ENCODE assay signal across 8 cellular contexts in the genomic region with DNA sequence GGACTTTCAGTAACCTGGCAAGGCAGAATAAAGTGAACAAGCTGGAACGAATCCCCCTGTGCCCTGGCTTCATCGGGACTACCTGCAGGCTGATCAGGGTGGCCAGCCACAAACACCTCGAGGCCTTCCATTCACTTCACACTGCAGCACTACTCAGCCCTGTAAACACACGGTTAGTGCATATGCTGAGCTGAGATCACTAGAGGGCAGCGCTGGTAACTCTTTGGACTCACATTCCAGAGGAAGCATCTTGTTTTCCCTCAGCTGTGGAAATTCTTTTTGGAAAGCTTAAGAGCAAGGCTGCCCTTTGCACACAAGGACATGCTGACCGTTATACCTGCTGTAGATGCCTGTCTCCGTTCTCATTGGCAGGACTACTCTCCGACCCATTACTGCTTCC. TPM values are rescaled to one million over a fixed set of nuclear protein-coding genes. Genes with fewer than 3 reads are reported as not detected.
DNase-seq lines count a peak whose midpoint lies in the region; ATAC-seq and TF ChIP-seq lines count a peak whose summit lies in the region.

No MANE protein-coding gene starts in this region.

- no peaks in the 10 kb centered on the region for H3K23me2 ChIP-seq in H9 (ENCODE audit: insufficient read length, low read depth, low read length, poor library complexity, severe bottlenecking)

- H2AFZ ChIP-seq in H9 (ENCODE audit: low read length), result no peak overlapping the region
- no peak overlapping the region for H2AFZ ChIP-seq in OCI-LY1 (ENCODE audit: low read length)
- H2AFZ ChIP-seq in neuronal stem cell (ENCODE audit: low read length), result no peak overlapping the region

- no peaks in the 10 kb centered on the region for H3K79me2 ChIP-seq in H9 (ENCODE audit: insufficient read depth, low read length)
- H3K79me2 ChIP-seq in OCI-LY1 (ENCODE audit: insufficient read depth, low read length), result no peaks in the 10 kb centered on the region

- H3K27me3 Mint-ChIP-seq in CD8-positive, alpha-beta T cell (ENCODE audit: low read depth), result no peaks in the 10 kb centered on the region
- no peaks in the 10 kb centered on the region for H3K27me3 Mint-ChIP-seq in H9 (ENCODE audit: low read depth)
- no peaks in the 10 kb centered on the region for H3K27me3 Mint-ChIP-seq in endodermal cell (ENCODE audit: insufficient read depth)
- no peaks in the 10 kb centered on the region for H3K27me3 Mint-ChIP-seq in CD8-positive, alpha-beta memory T cell

- H4K20me1 ChIP-seq in H9 (ENCODE audit: control insufficient read depth, insufficient read depth, insufficient read length) (no peaks in the 10 kb centered on the region), OCI-LY1 (ENCODE audit: insufficient read depth, low read length) (no peaks in the 10 kb centered on the region)

- peak overlapping the region; percentile 62 for H3K27ac Mint-ChIP-seq in CD8-positive, alpha-beta T cell
- peak overlapping the region; percentile 3 to 66 (median 24); a peak in 5 of 7 replicates for H3K27ac Mint-ChIP-seq in H9
- peak overlapping the region; percentile 75 for H3K27ac Mint-ChIP-seq in endodermal cell
- H3K27ac Mint-ChIP-seq in CD8-positive, alpha-beta memory T cell, result peak overlapping the region in 3 of 8 donors; percentile 19 to 26 (median 26)

- no peak overlapping the region for H3T11ph ChIP-seq in H9 (ENCODE audit: low read length)

- H4K5ac ChIP-seq in H9 (ENCODE audit: insufficient read length, low read depth, low read length), result no peak overlapping the region

- H2BK5ac ChIP-seq in H9 (ENCODE audit: insufficient read length, low read length), result no peak overlapping the region
- H2BK5ac ChIP-seq in neuronal stem cell (ENCODE audit: low read length), result no peak overlapping the region

- peaks cover 39% of the 10 kb centered on the region for H3K36me3 ChIP-seq in CD8-positive, alpha-beta T cell (ENCODE audit: insufficient read depth, low read length)
- peaks cover 83% of the 10 kb centered on the region for H3K36me3 ChIP-seq in OCI-LY1 (ENCODE audit: insufficient read depth, low read length)
- H3K36me3 ChIP-seq in endodermal cell (ENCODE audit: control insufficient read depth, insufficient read depth, low read length), result peaks cover 96% of the 10 kb centered on the region
- H3K36me3 ChIP-seq in neuronal stem cell (replicated peaks in 1 of 2; ENCODE audit: control insufficient read depth in 2 of 2, insufficient read depth in 2 of 2, low read length in 2 of 2), result peaks cover 47 to 98% of the 10 kb centered on the region in 2 donors
- peaks cover 49% of the 10 kb centered on the region for H3K36me3 ChIP-seq in CD8-positive, alpha-beta memory T cell (ENCODE audit: insufficient read depth, low read length)

- H3K27ac ChIP-seq in CD8-positive, alpha-beta T cell (ENCODE audit: low read depth, low read length), result no peak overlapping the region
- no peak overlapping the region for H3K27ac ChIP-seq in H9 (ENCODE audit: insufficient read length, low read depth, low read length)
- no peak overlapping the region for H3K27ac ChIP-seq in OCI-LY1 (ENCODE audit: low read depth, low read length, poor library complexity, severe bottlenecking)
- H3K27ac ChIP-seq in endodermal cell (ENCODE audit: low read depth, low read length), result no peak overlapping the region
- H3K27ac ChIP-seq in neuronal stem cell (replicated peaks; ENCODE audit: low read length), result no peak overlapping the region
- no peak overlapping the region for H3K27ac ChIP-seq in CD8-positive, alpha-beta memory T cell (ENCODE audit: low read depth, low read length)

- no peak for ATAC-seq in CD8-positive, alpha-beta T cell
- ATAC-seq in HG03045 (IDR thresholded peaks at IDR 0.05; ENCODE audit: unreplicated experiment) (no peak), HG03571 (IDR thresholded peaks at IDR 0.05; ENCODE audit: unreplicated experiment) (no peak)

- H3K4me3 Mint-ChIP-seq in CD8-positive, alpha-beta T cell, result no peak overlapping the region
- H3K4me3 Mint-ChIP-seq in H9 (no peak overlapping the region), endodermal cell (no peak overlapping the region)
- no peak overlapping the region for H3K4me3 Mint-ChIP-seq in CD8-positive, alpha-beta memory T cell

- DNase-seq in CD8-positive, alpha-beta T cell, result no peak
- peak; percentile 78 for DNase-seq in H9
- peak; percentile 87 for DNase-seq in endodermal cell
- DNase-seq in neuronal stem cell (ENCODE audit: low spot score), result peak; percentile 43
- no peak for DNase-seq in CD8-positive, alpha-beta memory T cell

- H2BK15ac ChIP-seq in H9 (ENCODE audit: low read depth, low read length), result no peak overlapping the region
- no peak overlapping the region for H2BK15ac ChIP-seq in neuronal stem cell (ENCODE audit: low read length)

- H3K23ac ChIP-seq in H9 (ENCODE audit: insufficient read length, low read depth, low read length) (no peak overlapping the region), neuronal stem cell (ENCODE audit: low read depth, low read length, poor library complexity) (no peak overlapping the region)

- no peak overlapping the region for H2BK12ac ChIP-seq in H9 (ENCODE audit: insufficient read length, low read depth, low read length)
- no peak overlapping the region for H2BK12ac ChIP-seq in neuronal stem cell (ENCODE audit: low read length)

- no peaks in the 10 kb centered on the region for H3F3A ChIP-seq in OCI-LY1 (ENCODE audit: insufficient read depth, low read length)

- no peaks in the 10 kb centered on the region for H3K27me3 ChIP-seq in CD8-positive, alpha-beta T cell (ENCODE audit: insufficient read depth, low read length)
- H3K27me3 ChIP-seq in H9 (ENCODE audit: insufficient read depth, low read length), result no peaks in the 10 kb centered on the region
- H3K27me3 ChIP-seq in OCI-LY1 (ENCODE audit: insufficient read depth, low read length), result no peaks in the 10 kb centered on the region
- no peaks in the 10 kb centered on the region for H3K27me3 ChIP-seq in endodermal cell (ENCODE audit: control insufficient read depth, insufficient read depth, low read length, poor library complexity, severe bottlenecking)
- no peaks in the 10 kb centered on the region for H3K27me3 ChIP-seq in neuronal stem cell (ENCODE audit: control insufficient read depth in 3 of 3, insufficient read depth in 3 of 3, low read depth in 1 of 3, low read length in 3 of 3)
- H3K27me3 ChIP-seq in CD8-positive, alpha-beta memory T cell (ENCODE audit: insufficient read depth, low read length, poor library complexity, severe bottlenecking), result no peaks in the 10 kb centered on the region

- H3K79me1 ChIP-seq in H9 (ENCODE audit: insufficient read depth, low read depth, low read length, poor library complexity, severe bottlenecking), result no peaks in the 10 kb centered on the region
- no peaks in the 10 kb centered on the region for H3K79me1 ChIP-seq in neuronal stem cell (ENCODE audit: low read depth, low read length)

- no peak for TF ChIP-seq CTCF in CD8-positive, alpha-beta T cell (IDR thresholded peaks at IDR 0.05)
- TF ChIP-seq CTCF in H9 (conservative IDR thresholded peaks at IDR 0.05), result peak; percentile 66
- TF ChIP-seq CTCF in OCI-LY1 (IDR thresholded peaks at IDR 0.05; ENCODE audit: low read length), result peak; percentile 71
- TF ChIP-seq CTCF in endodermal cell (conservative IDR thresholded peaks at IDR 0.05), result peak; percentile 73

- peaks cover 95% of the 10 kb centered on the region for H3K36me3 Mint-ChIP-seq in CD8-positive, alpha-beta T cell
- H3K36me3 Mint-ChIP-seq in H9 (ENCODE audit: insufficient read depth in 1 of 3, low read depth in 3 of 3) (peaks cover 31 to 92% (median 73%) of the 10 kb centered on the region in 3 experiments), endodermal cell (ENCODE audit: low read depth) (peaks cover 86% of the 10 kb centered on the region)
- peaks cover 25 to 96% (median 51%) of the 10 kb centered on the region in 3 donors for H3K36me3 Mint-ChIP-seq in CD8-positive, alpha-beta memory T cell

- no peak overlapping the region for H4K91ac ChIP-seq in H9 (ENCODE audit: insufficient read length, low read depth, low read length)
- H4K91ac ChIP-seq in neuronal stem cell (ENCODE audit: low read depth, low read length, poor library complexity), result no peak overlapping the region

- H3K9me3 ChIP-seq in CD8-positive, alpha-beta T cell (ENCODE audit: low read length), result no peaks in the 10 kb centered on the region
- no peaks in the 10 kb centered on the region for H3K9me3 ChIP-seq in H9 (ENCODE audit: control insufficient read depth, low read depth, low read length)
- no peaks in the 10 kb centered on the region for H3K9me3 ChIP-seq in OCI-LY1 (ENCODE audit: low read length)
- H3K9me3 ChIP-seq in endodermal cell (ENCODE audit: control insufficient read depth, low read length), result no peaks in the 10 kb centered on the region
- H3K9me3 ChIP-seq in neuronal stem cell (replicated peaks in 1 of 2; ENCODE audit: control insufficient read depth in 2 of 2, insufficient read depth in 1 of 2, low read depth in 1 of 2, low read length in 2 of 2), result no peaks in the 10 kb centered on the region
- no peaks in the 10 kb centered on the region for H3K9me3 ChIP-seq in CD8-positive, alpha-beta memory T cell (ENCODE audit: low read length)

- no peaks in the 10 kb centered on the region for H3K4me1 Mint-ChIP-seq in CD8-positive, alpha-beta T cell (ENCODE audit: low read depth)
- peaks cover 3 to 9% of the 10 kb centered on the region in 2 experiments; a peak in 2 of 4 replicates for H3K4me1 Mint-ChIP-seq in H9
- peaks cover 8% of the 10 kb centered on the region for H3K4me1 Mint-ChIP-seq in endodermal cell
- no peaks in the 10 kb centered on the region for H3K4me1 Mint-ChIP-seq in CD8-positive, alpha-beta memory T cell

- no peak overlapping the region for H3K18ac ChIP-seq in H9 (ENCODE audit: insufficient read length, low read depth, low read length)
- no peak overlapping the region for H3K18ac ChIP-seq in neuronal stem cell (ENCODE audit: low read length)

- POLR2A ChIA-PET in CD8-positive, alpha-beta T cell (lab: Charles Lee), result interaction anchor here (0.7 kb wide), 1 partner anchor 23 kb away, joined by 3 read pairs; no protein-coding TSS in a partner anchor
- POLR2A ChIA-PET in CD8-positive, alpha-beta memory T cell (lab: Charles Lee), result no interaction called here

- WGBS in H9 (ENCODE audit: extremely low coverage, insufficient read length, low lambda C conversion rate), result no CpG with 5 or more reads among the region's 8 CpGs
- 62 to 72% methylated on average over 6 to 8 of the region's 8 CpGs for WGBS in endodermal cell (ENCODE audit: insufficient coverage in 1 of 2, insufficient read length in 1 of 2), 2 experiments
- no CpG with 5 or more reads among the region's 8 CpGs for whole genome bisulfite sequencing in neuronal stem cell (ENCODE audit: extremely low coverage in 2 of 2, insufficient read length in 2 of 2, insufficient replicate concordance in 1 of 2), 2 donors

- H3K4me3 ChIP-seq in CD8-positive, alpha-beta T cell (ENCODE audit: low read depth, low read length), result no peak overlapping the region
- no peak overlapping the region for H3K4me3 ChIP-seq in OCI-LY1 (ENCODE audit: low read depth, low read length, poor library complexity, severe bottlenecking)
- H3K4me3 ChIP-seq in endodermal cell (ENCODE audit: low read length), result no peak overlapping the region
- H3K4me3 ChIP-seq in neuronal stem cell (ENCODE audit: low read length in 2 of 2), result no peak overlapping the region
- no peak overlapping the region for H3K4me3 ChIP-seq in CD8-positive, alpha-beta memory T cell (ENCODE audit: low read length)

- no peaks in the 10 kb centered on the region for H3K4me1 ChIP-seq in CD8-positive, alpha-beta T cell (ENCODE audit: insufficient read depth, low read length)
- H3K4me1 ChIP-seq in H9 (ENCODE audit: insufficient read depth, low read length) (no peaks in the 10 kb centered on the region), OCI-LY1 (ENCODE audit: insufficient read depth, low read length, severe bottlenecking) (no peaks in the 10 kb centered on the region), endodermal cell (ENCODE audit: control insufficient read depth, insufficient read depth, low read length) (no peaks in the 10 kb centered on the region), neuronal stem cell (ENCODE audit: control insufficient read depth in 2 of 2, insufficient read depth in 1 of 2, low read depth in 1 of 2, low read length in 2 of 2) (peaks cover 0 to 1% of the 10 kb centered on the region in 2 donors)
- no peaks in the 10 kb centered on the region for H3K4me1 ChIP-seq in CD8-positive, alpha-beta memory T cell (ENCODE audit: insufficient read depth, low read length)

- H3K56ac ChIP-seq in H9 (ENCODE audit: insufficient read length, low read depth, low read length), result no peak overlapping the region

- H3K4ac ChIP-seq in H9 (ENCODE audit: low read depth, low read length) (no peak overlapping the region), neuronal stem cell (ENCODE audit: low read length) (no peak overlapping the region)

- H3K9me3 Mint-ChIP-seq in CD8-positive, alpha-beta T cell, result no peaks in the 10 kb centered on the region
- H3K9me3 Mint-ChIP-seq in H9 (no peaks in the 10 kb centered on the region), endodermal cell (no peaks in the 10 kb centered on the region)
- no peaks in the 10 kb centered on the region for H3K9me3 Mint-ChIP-seq in CD8-positive, alpha-beta memory T cell

- CTCF ChIA-PET in CD8-positive, alpha-beta T cell (lab: Charles Lee), result interaction anchor here (1.6 kb wide), 1 partner anchor 10 kb away, joined by 4 read pairs; no protein-coding TSS in a partner anchor
- CTCF ChIA-PET in CD8-positive, alpha-beta memory T cell (lab: Charles Lee), result interaction anchor here (1.2 kb wide), 1 partner anchor 13 kb away, joined by 3 read pairs; no protein-coding TSS in a partner anchor

- H3K4me2 ChIP-seq in H9 (ENCODE audit: insufficient read depth, insufficient read length, low read length), result no peak overlapping the region
- H3K4me2 ChIP-seq in OCI-LY1 (ENCODE audit: low read length), result no peak overlapping the region
- H3K4me2 ChIP-seq in neuronal stem cell (ENCODE audit: insufficient read depth, low read length, poor library complexity, severe bottlenecking), result no peak overlapping the region

- no peak overlapping the region for H2BK20ac ChIP-seq in H9 (ENCODE audit: low read depth, low read length, poor library complexity, severe bottlenecking)

- H2BK120ac ChIP-seq in H9 (ENCODE audit: low read depth, low read length, poor library complexity, severe bottlenecking) (no peak overlapping the region), neuronal stem cell (ENCODE audit: low read depth, low read length) (no peak overlapping the region)

- H3K9ac ChIP-seq in H9 (ENCODE audit: extremely low read depth, insufficient read length, low read length) (no peak overlapping the region), OCI-LY1 (ENCODE audit: low read length) (no peak overlapping the region), endodermal cell (ENCODE audit: extremely low read depth, low read length, poor library complexity, severe bottlenecking) (no peak overlapping the region), neuronal stem cell (ENCODE audit: low read depth, low read length, poor library complexity) (no peak overlapping the region)

- H3K14ac ChIP-seq in H9 (ENCODE audit: insufficient read depth, low read length), result no peak overlapping the region
- H3K14ac ChIP-seq in neuronal stem cell (ENCODE audit: low read length), result no peak overlapping the region

- intact Hi-C loops in CD8-positive, alpha-beta T cell (cut with DNase I, micrococcal nuclease), result no loop called here

- no peaks in the 10 kb centered on the region for H3K9me2 ChIP-seq in OCI-LY1 (ENCODE audit: low read depth, low read length)

- H2AK5ac ChIP-seq in H9 (ENCODE audit: insufficient read length, low read length) (no peak overlapping the region), neuronal stem cell (ENCODE audit: low read depth, low read length) (no peak overlapping the region)

- H4K8ac ChIP-seq in H9 (replicated peaks; ENCODE audit: insufficient read length, low read depth, low read length) (no peak overlapping the region), neuronal stem cell (ENCODE audit: low read depth, low read length) (no peak overlapping the region)

RNA-seq across cellular contexts. Expression of gene PCSK9, which starts 32.1 kb away (rescaled TPM):
- total RNA-seq in CD8-positive, alpha-beta T cell, result not detected
- total RNA-seq in H9 (2021) (72.2 and 75.1 TPM in 2 replicates), endodermal cell (10 to 100 TPM; 26.1 to 59.9 TPM)
- 19.1 TPM for polyA plus RNA-seq in endodermal cell (2013, experiment 1 of 2)
- polyA plus RNA-seq in endodermal cell (2013, experiment 2 of 2), result 20.2 TPM
- 17.1 TPM for polyA plus RNA-seq in neuronal stem cell (2013, experiment 1 of 2)
- 16.2 TPM for polyA plus RNA-seq in neuronal stem cell (2013, experiment 2 of 2)
- not detected for total RNA-seq in CD8-positive, alpha-beta memory T cell
- polyA plus RNA-seq in CD8-positive, alpha-beta memory T cell, result not detected

Comparison
In these comparisons a context has a peak if more than half of its experiments do, and no peak if none do; other contexts are left out.
1. DNase-seq: peak in H9 (single experiment), endodermal cell (single experiment) and neuronal stem cell (single experiment); none in CD8-positive, alpha-beta T cell (0 of 7) and CD8-positive, alpha-beta memory T cell (0 of 5).
2. RNA of gene PCSK9, which starts 32.1 kb away (total RNA-seq): 72.2 to 75.1 TPM in H9 and 26.1 to 59.9 TPM in endodermal cell; not detected in CD8-positive, alpha-beta T cell and not detected in CD8-positive, alpha-beta memory T cell; every median in the first group is over 10 times any median in the second.